ENCODE assay signal across 8 cellular contexts in the genomic region with DNA sequence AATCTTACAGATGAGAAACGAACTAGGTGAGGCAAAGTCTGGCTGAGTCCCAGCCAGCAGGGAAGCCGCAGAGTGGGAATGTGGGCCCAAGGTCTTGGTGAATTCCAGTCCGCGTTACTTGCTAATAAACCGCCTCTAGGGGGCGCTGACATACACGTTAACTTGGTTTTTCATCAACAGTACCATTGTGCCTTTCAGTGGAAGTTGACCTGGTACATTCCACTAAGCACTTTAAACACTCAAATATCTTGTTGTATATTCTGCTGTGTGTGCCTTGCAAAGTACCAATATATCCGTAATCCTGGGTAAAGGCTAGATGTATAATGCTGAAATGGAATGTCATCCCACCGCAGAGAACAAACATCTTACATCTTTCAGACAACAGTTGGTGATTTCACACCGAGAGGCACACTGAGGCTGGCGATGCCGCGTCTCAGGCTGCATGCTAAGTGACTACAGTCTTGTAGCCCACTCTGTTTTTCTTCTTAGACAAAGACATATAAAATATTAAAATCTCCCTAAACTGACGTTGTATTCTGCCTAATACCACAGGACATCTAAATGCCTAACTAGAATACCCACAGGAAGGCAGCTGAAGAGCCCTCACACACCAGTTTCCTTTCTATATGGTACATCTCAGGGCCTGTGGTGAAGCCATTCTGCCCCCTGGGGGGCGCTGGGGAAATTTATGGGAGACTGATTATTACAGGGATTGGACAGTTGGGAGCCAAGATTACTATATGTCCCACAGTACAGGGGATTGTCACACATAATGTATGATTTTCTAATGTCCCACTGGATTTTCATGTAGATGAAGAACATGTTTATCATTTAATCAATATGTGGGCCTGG. TPM values are rescaled to one million over a fixed set of nuclear protein-coding genes. Genes with fewer than 3 reads are reported as not detected.
DNase-seq lines count a peak whose midpoint lies in the region; ATAC-seq, FAIRE-seq and TF ChIP-seq lines count a peak whose summit lies in the region.

No MANE protein-coding gene starts in this region.

- TF ChIP-seq CTCF in gastroesophageal sphincter (IDR thresholded peaks at IDR 0.05) (peak; percentile 59 to 76 (median 70)), pancreas (IDR thresholded peaks at IDR 0.05) (peak; percentile 71 to 82 (median 78)), tibial nerve (IDR thresholded peaks at IDR 0.05) (peak; percentile 55 to 73 (median 59))

- no peaks in the 10 kb centered on the region for H3K79me2 ChIP-seq in Karpas-422 (ENCODE audit: low read length)

- TF ChIP-seq EP300 in gastroesophageal sphincter (IDR thresholded peaks at IDR 0.05) = no peak
- no peak for TF ChIP-seq EP300 in tibial nerve (IDR thresholded peaks at IDR 0.05)

- DNase-seq in Right ventricle myocardium inferior (ENCODE audit: missing footprints) = peak; percentile 67
- no peak for DNase-seq in cardiac septum (ENCODE audit: low spot score)
- peak; percentile 92 for DNase-seq in Karpas-422
- DNase-seq in SHP77 treated with DMSO at 0.1 percent for 48 hours (lab: John Stamatoyannopoulos, UW) = peak; percentile 28
- DNase-seq in activated gamma-delta T cell treated with anti-CD3 and anti-CD28 coated beads, Interleukin-2, amount 50 U/mL, for 16 hours (ENCODE audit: low read depth) = peak; percentile 58
- peak; percentile 71 to 85 (median 79) for DNase-seq in pancreas
- DNase-seq in tibial nerve (ENCODE audit: low spot score in 2 of 2) = peak; percentile 57 to 89

- H3K27me3 ChIP-seq in Karpas-422 (ENCODE audit: low read length) (no peaks in the 10 kb centered on the region), gastroesophageal sphincter (no peaks in the 10 kb centered on the region), pancreas (no peaks in the 10 kb centered on the region), tibial nerve (no peaks in the 10 kb centered on the region)

- TF ChIP-seq POLR2A in gastroesophageal sphincter (IDR thresholded peaks at IDR 0.05) (no peak), tibial nerve (IDR thresholded peaks at IDR 0.05) (no peak)

- ATAC-seq in Right ventricle myocardium inferior (peak; percentile 86), gastroesophageal sphincter (peak; percentile 78), pancreas (peak; percentile 91 to 98 (median 96))

- no peaks in the 10 kb centered on the region for H3K9me2 ChIP-seq in Karpas-422 (replicated peaks; ENCODE audit: insufficient read depth, low read length)

- no peaks in the 10 kb centered on the region for H3K4me1 ChIP-seq in Karpas-422 (ENCODE audit: low read length)
- H3K4me1 ChIP-seq in gastroesophageal sphincter = no peaks in the 10 kb centered on the region
- H3K4me1 ChIP-seq in pancreas = no peaks in the 10 kb centered on the region
- H3K4me1 ChIP-seq in tibial nerve = peaks cover 0 to 8% (median 0%) of the 10 kb centered on the region in 4 donors

- H3K36me3 ChIP-seq in Karpas-422 (ENCODE audit: insufficient read depth, low read length) = peaks cover 8% of the 10 kb centered on the region; the same call in 1 of the 2 replicates
- H3K36me3 ChIP-seq in gastroesophageal sphincter = peaks cover 0 to 44% of the 10 kb centered on the region in 2 donors
- peaks cover 0 to 12% (median 0%) of the 10 kb centered on the region in 3 donors for H3K36me3 ChIP-seq in pancreas
- H3K36me3 ChIP-seq in tibial nerve = peaks cover 0 to 74% (median 0%) of the 10 kb centered on the region in 3 donors

- no peak overlapping the region for H3K9ac ChIP-seq in Karpas-422 (ENCODE audit: low read length)

- no peak overlapping the region for H3K4me2 ChIP-seq in Karpas-422 (ENCODE audit: low read depth, low read length, poor library complexity, severe bottlenecking)

- H3K27ac ChIP-seq in Karpas-422 (ENCODE audit: low read length) (no peak overlapping the region), gastroesophageal sphincter (no peak overlapping the region), pancreas (no peak overlapping the region), tibial nerve (peak overlapping the region in 2 of 4 donors; percentile 21 to 62)

- H4K20me1 ChIP-seq in Karpas-422 (ENCODE audit: insufficient read depth, low read depth, low read length) = no peaks in the 10 kb centered on the region

- H3K9me3 ChIP-seq in Karpas-422 (ENCODE audit: low read length) (no peaks in the 10 kb centered on the region), gastroesophageal sphincter (no peaks in the 10 kb centered on the region), pancreas (no peaks in the 10 kb centered on the region), tibial nerve (no peaks in the 10 kb centered on the region)

- intact Hi-C loops in Right ventricle myocardium inferior (cut with DNase I) (loop anchor here (1.0 to 10.0 kb wide), 4 partner anchors 50 to 295 kb away; a partner anchor contains a TSS), cardiac septum (cut with DNase I) (loop anchor here (1.0 to 10.0 kb wide), 3 partner anchors 119 to 293 kb away; a partner anchor contains a TSS), pancreas (cut with DNase I) (loop anchor here (5.0 to 10.0 kb wide), 4 partner anchors 120 to 297 kb away; no protein-coding TSS in a partner anchor)

- WGBS in gastroesophageal sphincter (ENCODE audit: low coverage in 1 of 2), 2 donors = 59 to 63% methylated on average over 12 to 13 of the region's 15 CpGs
- WGBS in pancreas, 2 donors = 40 to 43% methylated on average over 15 of the region's 15 CpGs
- WGBS in tibial nerve, 2 donors = 41 to 44% methylated on average over 15 of the region's 15 CpGs

- no peak overlapping the region for H2AFZ ChIP-seq in Karpas-422 (ENCODE audit: low read length)

- FAIRE-seq in pancreas (lab: Jason Lieb, UNC) = no peak

- H3K4me3 ChIP-seq in Karpas-422 (ENCODE audit: low read length) (no peak overlapping the region), gastroesophageal sphincter (no peak overlapping the region), pancreas (no peak overlapping the region), tibial nerve (no peak overlapping the region)

RNA-seq across cellular contexts. Expression of a gene that starts 49.2 kb away (rescaled TPM):
- total RNA-seq in Right ventricle myocardium inferior (46.0 TPM), cardiac septum (73.9 TPM), gastroesophageal sphincter (100 to 1,000 TPM; 115 to 219 (median 172) TPM), pancreas (10 to 100 TPM; 17.7 to 35.3 (median 22.2) TPM), tibial nerve (100 to 1,000 TPM in 3 of 4 donors, 10 to 100 TPM in 1; 91.9 to 162 (median 113) TPM)
- 3.0 and 3.7 TPM in 2 replicates for total RNA-seq in Karpas-422 (2014; rRNA removed; shearing (Covaris generic); ENCODE audit: low replicate concordance)
- 10 to 100 TPM; 16.5 to 19.4 TPM for polyA plus RNA-seq in pancreas
